1 cellular context compared by ENCODE assay signal in the genomic region with DNA sequence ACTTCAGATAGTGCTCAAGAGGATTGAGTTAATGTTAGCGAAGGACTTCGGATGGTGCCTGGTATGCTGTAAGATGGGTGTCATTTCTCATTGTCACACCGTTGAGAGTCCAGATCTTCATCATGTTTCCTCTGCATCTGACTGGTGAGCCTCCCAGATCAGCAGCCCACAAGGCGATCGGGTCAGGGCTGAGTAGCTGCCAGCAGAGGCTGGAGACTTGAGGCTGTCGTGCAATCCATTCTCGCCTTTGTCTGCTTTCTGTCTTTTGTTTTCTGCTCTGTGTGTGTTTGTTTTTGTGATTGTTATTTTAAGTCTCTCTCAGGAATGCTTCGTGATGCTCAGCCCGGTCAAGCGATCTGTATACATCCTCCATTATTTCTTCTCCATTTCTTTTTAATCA.
TF ChIP-seq lines count a peak whose summit lies in the region.

No MANE protein-coding gene starts in this region.

TF ChIP-seq in GM23338, 12 proteins besides CTCF, POLR2A, EP300 and RAD21:
- TF ChIP-seq, protein P1, sequence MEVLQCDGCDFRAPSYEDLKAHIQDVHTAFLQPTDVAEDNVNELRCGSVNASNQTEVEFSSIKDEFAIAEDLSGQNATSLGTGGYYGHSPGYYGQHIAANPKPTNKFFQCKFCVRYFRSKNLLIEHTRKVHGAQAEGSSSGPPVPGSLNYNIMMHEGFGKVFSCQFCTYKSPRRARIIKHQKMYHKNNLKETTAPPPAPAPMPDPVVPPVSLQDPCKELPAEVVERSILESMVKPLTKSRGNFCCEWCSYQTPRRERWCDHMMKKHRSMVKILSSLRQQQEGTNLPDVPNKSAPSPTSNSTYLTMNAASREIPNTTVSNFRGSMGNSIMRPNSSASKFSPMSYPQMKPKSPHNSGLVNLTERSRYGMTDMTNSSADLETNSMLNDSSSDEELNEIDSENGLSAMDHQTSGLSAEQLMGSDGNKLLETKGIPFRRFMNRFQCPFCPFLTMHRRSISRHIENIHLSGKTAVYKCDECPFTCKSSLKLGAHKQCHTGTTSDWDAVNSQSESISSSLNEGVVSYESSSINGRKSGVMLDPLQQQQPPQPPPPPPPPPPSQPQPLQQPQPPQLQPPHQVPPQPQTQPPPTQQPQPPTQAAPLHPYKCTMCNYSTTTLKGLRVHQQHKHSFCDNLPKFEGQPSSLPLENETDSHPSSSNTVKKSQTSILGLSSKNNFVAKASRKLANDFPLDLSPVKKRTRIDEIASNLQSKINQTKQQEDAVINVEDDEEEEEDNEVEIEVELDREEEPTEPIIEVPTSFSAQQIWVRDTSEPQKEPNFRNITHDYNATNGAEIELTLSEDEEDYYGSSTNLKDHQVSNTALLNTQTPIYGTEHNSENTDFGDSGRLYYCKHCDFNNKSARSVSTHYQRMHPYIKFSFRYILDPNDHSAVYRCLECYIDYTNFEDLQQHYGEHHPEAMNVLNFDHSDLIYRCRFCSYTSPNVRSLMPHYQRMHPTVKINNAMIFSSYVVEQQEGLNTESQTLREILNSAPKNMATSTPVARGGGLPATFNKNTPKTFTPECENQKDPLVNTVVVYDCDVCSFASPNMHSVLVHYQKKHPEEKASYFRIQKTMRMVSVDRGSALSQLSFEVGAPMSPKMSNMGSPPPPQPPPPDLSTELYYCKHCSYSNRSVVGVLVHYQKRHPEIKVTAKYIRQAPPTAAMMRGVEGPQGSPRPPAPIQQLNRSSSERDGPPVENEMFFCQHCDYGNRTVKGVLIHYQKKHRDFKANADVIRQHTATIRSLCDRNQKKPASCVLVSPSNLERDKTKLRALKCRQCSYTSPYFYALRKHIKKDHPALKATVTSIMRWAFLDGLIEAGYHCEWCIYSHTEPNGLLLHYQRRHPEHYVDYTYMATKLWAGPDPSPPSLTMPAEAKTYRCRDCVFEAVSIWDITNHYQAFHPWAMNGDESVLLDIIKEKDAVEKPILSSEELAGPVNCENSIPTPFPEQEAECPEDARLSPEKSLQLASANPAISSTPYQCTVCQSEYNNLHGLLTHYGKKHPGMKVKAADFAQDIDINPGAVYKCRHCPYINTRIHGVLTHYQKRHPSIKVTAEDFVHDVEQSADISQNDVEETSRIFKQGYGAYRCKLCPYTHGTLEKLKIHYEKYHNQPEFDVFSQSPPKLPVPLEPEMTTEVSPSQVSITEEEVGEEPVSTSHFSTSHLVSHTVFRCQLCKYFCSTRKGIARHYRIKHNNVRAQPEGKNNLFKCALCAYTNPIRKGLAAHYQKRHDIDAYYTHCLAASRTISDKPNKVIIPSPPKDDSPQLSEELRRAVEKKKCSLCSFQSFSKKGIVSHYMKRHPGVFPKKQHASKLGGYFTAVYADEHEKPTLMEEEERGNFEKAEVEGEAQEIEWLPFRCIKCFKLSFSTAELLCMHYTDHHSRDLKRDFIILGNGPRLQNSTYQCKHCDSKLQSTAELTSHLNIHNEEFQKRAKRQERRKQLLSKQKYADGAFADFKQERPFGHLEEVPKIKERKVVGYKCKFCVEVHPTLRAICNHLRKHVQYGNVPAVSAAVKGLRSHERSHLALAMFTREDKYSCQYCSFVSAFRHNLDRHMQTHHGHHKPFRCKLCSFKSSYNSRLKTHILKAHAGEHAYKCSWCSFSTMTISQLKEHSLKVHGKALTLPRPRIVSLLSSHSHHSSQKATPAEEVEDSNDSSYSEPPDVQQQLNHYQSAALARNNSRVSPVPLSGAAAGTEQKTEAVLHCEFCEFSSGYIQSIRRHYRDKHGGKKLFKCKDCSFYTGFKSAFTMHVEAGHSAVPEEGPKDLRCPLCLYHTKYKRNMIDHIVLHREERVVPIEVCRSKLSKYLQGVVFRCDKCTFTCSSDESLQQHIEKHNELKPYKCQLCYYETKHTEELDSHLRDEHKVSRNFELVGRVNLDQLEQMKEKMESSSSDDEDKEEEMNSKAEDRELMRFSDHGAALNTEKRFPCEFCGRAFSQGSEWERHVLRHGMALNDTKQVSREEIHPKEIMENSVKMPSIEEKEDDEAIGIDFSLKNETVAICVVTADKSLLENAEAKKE (CRISPR knock-in tag; IDR thresholded peaks at IDR 0.05) = peak; percentile 45; the same call in 1 of the 2 replicates
- TF ChIP-seq JUNB (IDR thresholded peaks at IDR 0.05; ENCODE audit: unreplicated experiment) = no peak
- TF ChIP-seq ZNF331 (CRISPR knock-in tag; IDR thresholded peaks at IDR 0.05; ENCODE audit: low read depth) = no peak
- TF ChIP-seq CREB1 (CRISPR knock-in tag; IDR thresholded peaks at IDR 0.05; ENCODE audit: low read depth) = no peak
